Comparison of ENCODE assay signal across 13 cellular contexts in the genomic region with DNA sequence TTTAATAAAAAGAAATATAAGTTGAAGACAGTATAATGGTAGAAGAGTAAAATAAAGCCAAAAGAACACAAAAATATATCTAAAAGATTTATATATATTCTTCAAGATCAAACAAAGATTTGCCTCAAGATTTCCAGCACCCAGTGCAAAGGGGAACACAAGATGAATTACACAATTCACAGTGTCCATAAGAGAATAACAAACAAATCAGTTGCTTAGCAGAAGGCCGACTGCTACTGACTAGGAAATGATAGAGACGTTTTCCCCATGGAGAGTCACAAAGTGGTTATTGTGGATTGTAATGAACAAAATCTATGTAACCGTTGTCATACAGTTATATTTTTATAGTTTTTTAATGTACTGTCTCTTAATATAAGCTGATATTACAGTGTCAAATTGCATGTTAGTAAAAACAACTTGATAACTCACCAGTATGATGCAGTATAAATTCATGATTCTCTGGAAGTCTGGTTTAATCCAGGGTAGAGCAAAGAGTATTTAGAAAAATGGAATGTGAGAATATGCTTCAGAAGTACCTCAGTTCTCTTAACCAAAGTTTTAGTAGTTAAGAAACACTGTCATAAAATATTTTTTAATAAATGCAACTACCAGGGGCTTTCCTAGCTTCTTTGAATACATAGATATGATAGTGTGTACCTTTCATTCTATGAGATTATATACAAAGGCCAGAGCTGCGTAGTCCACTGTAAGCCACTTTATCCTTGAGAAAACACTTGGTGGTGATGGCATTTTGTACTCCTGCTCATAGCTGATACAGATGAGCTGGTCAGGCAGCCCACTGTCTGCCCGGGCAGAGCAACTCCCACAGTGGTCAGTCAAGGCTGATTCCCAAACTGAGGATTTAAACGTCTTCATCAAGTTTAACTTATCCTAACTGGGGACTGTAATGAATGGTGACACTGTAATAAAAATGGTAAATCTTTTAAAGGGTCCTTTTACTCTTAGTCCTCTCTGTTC.
"Had no signal": no experiment of that assay in that cellular context is flagged by ENCODE, and none has a peak within 500 bp of the region (broad histone marks: within the 10 kb centered on the region; RNA-seq: fewer than 3 reads in every experiment).

No MANE protein-coding gene starts in this region.

- H3K36me3 ChIP-seq: neural progenitor cell, sigmoid colon, spleen, thyroid gland, WERI-Rb-1 had no signal

- H3K4me1 ChIP-seq: sigmoid colon, spleen had no signal

- FAIRE-seq: kidney had no signal

- H3K4me3 ChIP-seq: neural progenitor cell, sigmoid colon, spleen, thyroid gland had no signal

- H3K27ac ChIP-seq: neural progenitor cell, sigmoid colon, spleen, thyroid gland, WERI-Rb-1 had no signal

- H3K27me3 ChIP-seq: neural progenitor cell, sigmoid colon, spleen, thyroid gland had no signal

- DNase-seq: activated CD4-positive, alpha-beta T cell treated with anti-CD3 and anti-CD28 coated beads, Interleukin-2, amount 50 U/mL, for 4 hours; effector memory CD4-positive, alpha-beta T cell; glutamatergic neuron; kidney; mesenchymal stem cell; naive thymus-derived CD4-positive, alpha-beta T cell; sigmoid colon; spleen; stimulated activated CD4-positive, alpha-beta T cell treated with anti-CD3 and anti-CD28 coated beads, Interleukin-4, amount 100 ng/mL, for 4 hours; T-helper 17 cell; thyroid gland; WERI-Rb-1 had no signal

- H3K9me3 ChIP-seq: sigmoid colon, thyroid gland had no signal
